Comparison of ENCODE assay signal across 8 cellular contexts in the genomic region with DNA sequence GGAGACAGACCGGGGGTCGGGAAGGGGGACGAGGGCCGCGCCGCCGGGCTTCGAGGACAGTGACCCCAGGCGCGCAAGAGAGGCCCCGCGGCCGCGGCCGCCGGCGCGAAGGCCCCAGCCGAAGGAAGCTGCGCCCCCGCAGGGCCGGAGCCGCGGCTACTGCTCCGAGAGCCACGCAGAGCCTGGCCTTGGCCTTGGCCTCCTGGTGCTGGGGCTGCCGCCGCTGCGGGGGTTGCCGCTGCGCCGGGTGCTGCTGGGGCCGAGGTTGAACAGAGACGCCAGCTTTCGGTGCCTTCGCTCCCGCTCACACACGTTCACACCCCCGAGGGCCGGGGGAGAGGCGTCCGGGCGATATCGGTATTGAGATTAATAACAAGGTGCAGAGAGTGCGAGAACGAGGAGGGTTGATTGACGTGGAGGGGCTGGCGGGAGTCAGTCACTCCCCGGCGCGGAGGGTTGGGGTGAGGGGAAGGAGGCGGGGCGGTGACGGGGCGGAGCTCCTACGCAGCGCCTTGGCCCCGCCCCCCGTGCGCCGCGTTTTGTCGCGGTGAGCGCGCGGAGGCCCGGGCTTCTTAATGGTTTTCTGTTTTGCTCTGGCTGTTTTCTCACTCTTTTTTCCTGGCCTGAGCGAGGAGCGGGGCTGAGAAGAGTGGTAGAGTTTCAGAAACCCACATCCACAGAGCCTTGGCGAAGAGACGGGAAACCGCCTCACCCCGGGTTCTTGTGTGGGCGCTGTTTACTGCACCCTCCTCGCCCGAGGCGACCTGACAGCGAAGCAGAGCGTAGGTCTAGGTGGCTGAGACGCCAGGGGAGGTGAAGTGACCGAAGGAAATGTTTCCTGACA. TPM values are rescaled to one million over a fixed set of nuclear protein-coding genes. Genes with fewer than 3 reads are reported as not detected.
A peak's percentile ranks its signal among the peaks of the same experiment; 100 is the strongest.
DNase-seq lines count a peak whose midpoint lies in the region; FAIRE-seq and TF ChIP-seq lines count a peak whose summit lies in the region.

No MANE protein-coding gene starts in this region.

- H3K36me3 ChIP-seq in neuronal stem cell (replicated peaks in 1 of 2; ENCODE audit: control insufficient read depth in 2 of 2, insufficient read depth in 2 of 2, low read length in 2 of 2) = no peaks in the 10 kb centered on the region

- H3K4ac ChIP-seq in neuronal stem cell (ENCODE audit: low read length) = no peak overlapping the region

- TF ChIP-seq POLR2A in H54 (IDR thresholded peaks at IDR 0.05; ENCODE audit: low read depth, low read length) = no peak; the same call in 1 of the 2 replicates

- H3K4me1 ChIP-seq in neuronal stem cell (ENCODE audit: control insufficient read depth in 2 of 2, insufficient read depth in 1 of 2, low read depth in 1 of 2, low read length in 2 of 2) = peaks cover 1 to 2% of the 10 kb centered on the region in 2 donors

- H3K27ac ChIP-seq in neuronal stem cell (replicated peaks; ENCODE audit: low read length) (peak overlapping the region; percentile 52), substantia nigra (ENCODE audit: low read depth, low read length, poor library complexity, severe bottlenecking) (peak overlapping the region; percentile 98)

- no peak overlapping the region for H2BK120ac ChIP-seq in neuronal stem cell (ENCODE audit: low read depth, low read length)

- H3K79me1 ChIP-seq in neuronal stem cell (ENCODE audit: low read depth, low read length) = peaks cover 1% of the 10 kb centered on the region

- DNase-seq in H54 (ENCODE audit: insufficient read length, low spot score) = peak; percentile 51
- peak; percentile 92 for DNase-seq in LoVo (ENCODE audit: low spot score)
- DNase-seq in SHP77 treated with DMSO at 0.1 percent for 48 hours (lab: John Stamatoyannopoulos, UW) = peak; percentile 74
- peak; percentile 95 for DNase-seq in activated gamma-delta T cell treated with Interleukin-2 at 50 U/mL for 16 hours
- DNase-seq in foreskin fibroblast = peak; percentile 85 to 96
- peak; percentile 76 for DNase-seq in neuronal stem cell (ENCODE audit: low spot score)
- DNase-seq in substantia nigra (lab: John Stamatoyannopoulos, UW) = peak; percentile 67 to 96 (median 90)

- peaks cover 0 to 8% (median 0%) of the 10 kb centered on the region in 3 experiments for H3K27me3 ChIP-seq in neuronal stem cell (ENCODE audit: control insufficient read depth in 3 of 3, insufficient read depth in 3 of 3, low read depth in 1 of 3, low read length in 3 of 3)

- peak overlapping the region; percentile 82 for H3K14ac ChIP-seq in neuronal stem cell (ENCODE audit: low read length)

- no peak for TF ChIP-seq CTCF in foreskin fibroblast (IDR thresholded peaks at IDR 0.05; ENCODE audit: low read depth, low read length)

- FAIRE-seq in G401.6 (lab: Jason Lieb, UNC) = peak; percentile 84
- FAIRE-seq in H54 (lab: Jason Lieb, UNC) = no peak

- H2AK5ac ChIP-seq in neuronal stem cell (ENCODE audit: low read depth, low read length) = peak overlapping the region; percentile 88

- H3K23ac ChIP-seq in neuronal stem cell (ENCODE audit: low read depth, low read length, poor library complexity) = peak overlapping the region; percentile 73

- H3K4me2 ChIP-seq in neuronal stem cell (ENCODE audit: insufficient read depth, low read length, poor library complexity, severe bottlenecking) = peak overlapping the region; percentile 98

- H3K18ac ChIP-seq in neuronal stem cell (ENCODE audit: low read length) = peak overlapping the region; percentile 92

- H2BK5ac ChIP-seq in neuronal stem cell (ENCODE audit: low read length) = peak overlapping the region; percentile 75

- H4K8ac ChIP-seq in neuronal stem cell (ENCODE audit: low read depth, low read length) = no peak overlapping the region

- no peak overlapping the region for H4K91ac ChIP-seq in neuronal stem cell (ENCODE audit: low read depth, low read length, poor library complexity)

- H3K9ac ChIP-seq in neuronal stem cell (ENCODE audit: low read depth, low read length, poor library complexity) = peak overlapping the region; percentile 84

- no peaks in the 10 kb centered on the region for H3K9me3 ChIP-seq in neuronal stem cell (replicated peaks in 1 of 2; ENCODE audit: control insufficient read depth in 2 of 2, insufficient read depth in 1 of 2, low read depth in 1 of 2, low read length in 2 of 2)

- H3K4me3 ChIP-seq in foreskin fibroblast (ENCODE audit: low read depth in 1 of 2, low read length in 2 of 2) (peak overlapping the region; percentile 59 to 65), neuronal stem cell (ENCODE audit: low read length in 2 of 2) (peak overlapping the region; percentile 97 to 98)

- no CpG with 5 or more reads among the region's 82 CpGs for WGBS in neuronal stem cell (ENCODE audit: extremely low coverage in 2 of 2, insufficient read length in 2 of 2, insufficient replicate concordance in 1 of 2), 2 donors

- H2BK12ac ChIP-seq in neuronal stem cell (ENCODE audit: low read length) = no peak overlapping the region

- peak overlapping the region; percentile 93 for H2AFZ ChIP-seq in neuronal stem cell (ENCODE audit: low read length)

- H2BK15ac ChIP-seq in neuronal stem cell (ENCODE audit: low read length) = no peak overlapping the region

RNA-seq across cellular contexts. Expression of a gene that starts 0.9 kb away (rescaled TPM):
- 4.7 TPM for polyA plus RNA-seq in neuronal stem cell (2013, experiment 1 of 2)
- polyA plus RNA-seq in neuronal stem cell (2013, experiment 2 of 2) = 5.0 TPM

RNA-seq across cellular contexts. Expression of a gene that starts 42.6 kb away (rescaled TPM):
- 66.9 TPM for polyA plus RNA-seq in neuronal stem cell (2013, experiment 1 of 2)
- 71.3 TPM for polyA plus RNA-seq in neuronal stem cell (2013, experiment 2 of 2)

Comparison
In these comparisons a context has a peak if more than half of its experiments do, and no peak if none do; other contexts are left out.
1. Peak in every context shown above with its lines: DNase-seq, H3K4me3 ChIP-seq and H3K27ac ChIP-seq.